1 cellular context compared by ENCODE assay signal in genomic region chr17:42759982-42760651, GRCh38.
TF ChIP-seq lines count a peak whose summit lies in the region.

No MANE protein-coding gene starts in this region.

TF ChIP-seq in K562, 482 proteins besides CTCF, POLR2A, EP300 and RAD21:
- TF ChIP-seq CSDE1 (IDR thresholded peaks at IDR 0.05) (no peak), MCM3 (IDR thresholded peaks at IDR 0.05) (no peak), ZNF274 (IDR thresholded peaks at IDR 0.05; ENCODE audit: borderline replicate concordance, low read depth, low read length) (no peak)
